27 cellular contexts compared by ENCODE assay signal in genomic region chr3:151568095-151568685, GRCh38.
DNase-seq lines count a peak whose midpoint lies in the region; FAIRE-seq and TF ChIP-seq lines count a peak whose summit lies in the region.
"Had no signal": no experiment of that assay in that cellular context is flagged by ENCODE, and none has a peak within 500 bp of the region (broad histone marks: within the 10 kb centered on the region; RNA-seq: fewer than 3 reads in every experiment).

No MANE protein-coding gene starts in this region.

- dilution Hi-C loops in mammary epithelial cell (cut with HindIII; ENCODE audit: low sequenced_read_pairs) = no loop called here

- in situ Hi-C loops in mammary epithelial cell (cut with MboI; ENCODE audit: low sequenced_read_pairs in 2 of 2) = no loop called here

- H3K9me3 ChIP-seq in breast epithelium (no peaks in the 10 kb centered on the region), mammary epithelial cell (replicated peaks; ENCODE audit: insufficient read depth, low read length) (no peaks in the 10 kb centered on the region)
- H3K9me3 ChIP-seq: A549, adrenal gland, left lung, mucosa of descending colon had no signal

- BruUV-seq in mammary epithelial cell (replicated peaks; lab: Mats Ljungman, UMichigan) = no TSS peak

- peak overlapping the region; percentile 95 for H3K27ac Mint-ChIP-seq in nephron progenitor cell
- H3K27ac Mint-ChIP-seq: dendritic cell treated with granulocyte-macrophage colony-stimulating factor and Interleukin-4, amounts not matched to agents 40 ng/mL and 50 ng/mL, for 4 days had no signal

- no peak overlapping the region for H3K9ac ChIP-seq in mammary epithelial cell (ENCODE audit: insufficient read depth, low read length)

- H3K27ac ChIP-seq in breast epithelium (peak overlapping the region; percentile 18 to 68), mammary epithelial cell (ENCODE audit: insufficient read depth, low read depth, low read length) (no peak overlapping the region)
- H3K27ac ChIP-seq: A549, foreskin keratinocyte, left lung had no signal

- no peak overlapping the region for H2AFZ ChIP-seq in mammary epithelial cell (ENCODE audit: low read depth, low read length)

- H3K27me3 ChIP-seq in breast epithelium (no peaks in the 10 kb centered on the region), mammary epithelial cell (ENCODE audit: insufficient read depth, low read length) (no peaks in the 10 kb centered on the region)
- H3K27me3 ChIP-seq: adrenal gland, foreskin keratinocyte, left lung had no signal

- WGBS in mammary epithelial cell (ENCODE audit: low coverage, missing lambda C conversion rate) = 0% methylated on average over 4 of the region's 4 CpGs

- no peak for DNase-seq in breast epithelium (ENCODE audit: low spot score in 2 of 2)
- no peak for DNase-seq in mammary epithelial cell
- peak; percentile 41 for DNase-seq in NCI-H1436 treated with DMSO at 0.1 percent for 48 hours (lab: John Stamatoyannopoulos, UW)
- DNase-seq in nephron progenitor cell = no peak
- no peak for DNase-seq in HUDEP-2 (lab: John Stamatoyannopoulos, UW; ENCODE audit: unreplicated experiment in 76 of 76)
- DNase-seq in DMS 273 treated with DMSO at 0.1 percent for 48 hours (lab: John Stamatoyannopoulos, UW) = no peak
- no peak for DNase-seq in DMS79 treated with DMSO at 0.1 percent for 48 hours (lab: John Stamatoyannopoulos, UW)
- DNase-seq: activated CD4-positive, alpha-beta T cell treated with anti-CD3 and anti-CD28 coated beads, Interleukin-2, amount 50 U/mL, for 48 hours; adrenal gland; C1 segment of cervical spinal cord; foreskin keratinocyte; left lung; mucosa of descending colon; NCI-H2029; RPMI8226; substantia nigra; T-helper 9 cell had no signal

- no peaks in the 10 kb centered on the region for H3K79me2 ChIP-seq in mammary epithelial cell (ENCODE audit: insufficient read depth, low read length)

- H3K4me1 Mint-ChIP-seq in nephron progenitor cell = peaks cover 16% of the 10 kb centered on the region
- H3K4me1 Mint-ChIP-seq: neural crest cell had no signal

- no peak overlapping the region for H3K4me3 ChIP-seq in breast epithelium
- no peak overlapping the region for H3K4me3 ChIP-seq in mammary epithelial cell (replicated peaks in 1 of 3; ENCODE audit: insufficient read depth in 1 of 3, low read depth in 2 of 3, low read length in 3 of 3)
- H3K4me3 ChIP-seq: A549, adrenal gland, K562, left lung, mucosa of descending colon had no signal

- no peak for TF ChIP-seq CTCF in breast epithelium (IDR thresholded peaks at IDR 0.05)
- TF ChIP-seq CTCF in mammary epithelial cell (conservative IDR thresholded peaks at IDR 0.05 in 1 of 2, IDR thresholded peaks at IDR 0.05 in 1 of 2; ENCODE audit: extremely low read depth in 1 of 2, insufficient read depth in 1 of 2, low read depth in 1 of 2, low read length in 2 of 2) = no peak
- TF ChIP-seq CTCF in nephron progenitor cell (IDR thresholded peaks at IDR 0.05) = no peak

- H3K4me2 ChIP-seq in mammary epithelial cell (ENCODE audit: insufficient read depth, low read depth, low read length) = no peak overlapping the region
- H3K4me2 ChIP-seq: A549 had no signal

- peak; percentile 95 for FAIRE-seq in endometrium (lab: Jason Lieb, UNC)
- FAIRE-seq: A549, bronchial epithelial cell, D721Med, endothelial cell of umbilical vein, GM18507, K562 had no signal

- intact Hi-C loops in breast epithelium (cut with DNase I; ENCODE audit: low total_unique reads) = no loop called here
- intact Hi-C loops in mammary epithelial cell (cut with micrococcal nuclease) = no loop called here

- peaks cover 5% of the 10 kb centered on the region for H3K27me3 Mint-ChIP-seq in nephron progenitor cell (ENCODE audit: low read depth, poor library complexity)
- H3K27me3 Mint-ChIP-seq: dendritic cell treated with granulocyte-macrophage colony-stimulating factor and Interleukin-4, amounts not matched to agents 40 ng/mL and 50 ng/mL, for 4 days had no signal

- no peak overlapping the region for H3K4me3 Mint-ChIP-seq in nephron progenitor cell
- H3K4me3 Mint-ChIP-seq: dendritic cell treated with granulocyte-macrophage colony-stimulating factor and Interleukin-4, amounts not matched to agents 40 ng/mL and 50 ng/mL, for 4 days; neural crest cell; WTC11 had no signal

- no peaks in the 10 kb centered on the region for H3K4me1 ChIP-seq in breast epithelium
- H3K4me1 ChIP-seq in mammary epithelial cell (ENCODE audit: insufficient read depth, low read length) = no peaks in the 10 kb centered on the region
- H3K4me1 ChIP-seq: A549, adrenal gland, foreskin keratinocyte, left lung had no signal

- CTCF ChIA-PET in mammary epithelial cell (lab: Charles Lee; ENCODE audit: low non-redundant PET) = no interaction called here

- H4K20me1 ChIP-seq in mammary epithelial cell (ENCODE audit: insufficient read depth, low read length) = no peaks in the 10 kb centered on the region

- no peak for TF ChIP-seq POLR2A in breast epithelium (IDR thresholded peaks at IDR 0.05)

- H3K36me3 ChIP-seq in breast epithelium (no peaks in the 10 kb centered on the region), mammary epithelial cell (ENCODE audit: insufficient read depth, low read length) (no peaks in the 10 kb centered on the region)
- H3K36me3 ChIP-seq: adrenal gland, left lung had no signal

- peaks cover 14% of the 10 kb centered on the region for H3K9me3 Mint-ChIP-seq in nephron progenitor cell
- H3K9me3 Mint-ChIP-seq: dendritic cell treated with granulocyte-macrophage colony-stimulating factor and Interleukin-4, amounts not matched to agents 40 ng/mL and 50 ng/mL, for 4 days had no signal

- no peaks in the 10 kb centered on the region for H3K36me3 Mint-ChIP-seq in nephron progenitor cell (ENCODE audit: low read depth)
